8 cellular contexts compared by ENCODE assay signal in the genomic region with DNA sequence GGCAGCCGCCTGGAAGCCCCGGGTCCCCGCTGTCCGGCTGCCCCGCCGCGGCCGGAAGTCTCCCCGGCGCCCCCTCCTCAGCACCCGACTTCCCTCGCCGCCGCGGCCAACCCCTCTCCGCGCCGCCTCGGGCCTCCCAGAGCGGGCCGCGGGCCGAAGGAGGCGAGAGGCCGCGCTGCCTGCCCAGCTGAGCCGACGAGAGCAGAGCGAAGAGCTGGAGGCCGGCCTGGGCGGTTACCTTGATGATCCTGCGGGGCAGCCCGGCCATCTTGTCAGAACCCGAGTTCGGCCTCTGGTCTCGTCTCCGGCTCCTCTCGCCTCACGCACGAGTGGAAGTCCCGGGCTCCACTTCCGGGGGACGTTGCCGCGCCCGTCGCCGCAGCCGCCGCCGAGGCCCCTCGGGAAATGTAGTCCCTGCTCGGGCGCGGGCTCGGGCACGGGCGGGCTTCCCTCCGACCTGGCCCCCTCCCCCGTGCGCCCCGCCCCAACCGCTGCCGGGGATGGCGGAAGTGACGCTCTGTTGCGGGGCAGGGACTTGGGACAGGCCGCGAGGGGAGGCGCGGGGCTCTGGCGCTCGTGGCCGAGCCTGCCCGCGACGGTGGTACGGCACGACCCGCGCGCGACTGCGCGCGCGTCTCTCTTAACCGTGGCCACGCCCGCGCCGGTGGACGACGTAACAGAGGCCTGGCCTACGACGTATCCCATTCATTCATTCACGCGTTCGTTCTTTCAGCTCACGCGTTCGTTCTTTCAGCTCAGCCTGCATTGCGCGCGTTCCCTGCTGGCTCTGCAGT.
A peak's percentile ranks its signal among the peaks of the same experiment; 100 is the strongest.
DNase-seq lines count a peak whose midpoint lies in the region; ATAC-seq and TF ChIP-seq lines count a peak whose summit lies in the region.

A gene with protein sequence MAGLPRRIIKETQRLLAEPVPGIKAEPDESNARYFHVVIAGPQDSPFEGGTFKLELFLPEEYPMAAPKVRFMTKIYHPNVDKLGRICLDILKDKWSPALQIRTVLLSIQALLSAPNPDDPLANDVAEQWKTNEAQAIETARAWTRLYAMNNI (minus strand): TSS at position 331 of the 794 bp plus-strand sequence. CDS start 63 bp downstream, at position 268.

- DNase-seq in NCI-H748 (lab: John Stamatoyannopoulos, UW; ENCODE audit: unreplicated experiment) (peak; percentile 97), cortex of kidney (lab: John Stamatoyannopoulos, UW) (peak; percentile 97), left kidney (ENCODE audit: low read depth, low spot score) (peak; percentile 99)
- peak; percentile 96 for DNase-seq in activated CD4-positive, alpha-beta T cell treated with anti-CD3 and anti-CD28 coated beads, Interleukin-2, amount 50 U/mL, for 1 hour
- DNase-seq in stimulated activated CD4-positive, alpha-beta T cell treated with anti-CD3 and anti-CD28 coated beads, Interleukin-1b, Interleukin-23, amount 100 ng/mL, for 48 hours: peak; percentile 97

- peak; percentile 75 for ATAC-seq in GM19372 (IDR thresholded peaks at IDR 0.05; ENCODE audit: low read depth, unreplicated experiment)
- peak; percentile 76 for ATAC-seq in HG03521 (IDR thresholded peaks at IDR 0.05; ENCODE audit: unreplicated experiment)

- H3K27ac ChIP-seq in C4-2B: peak within 1 kb of the TSS; percentile 94

- no peak for TF ChIP-seq CTCF in C4-2B (conservative IDR thresholded peaks at IDR 0.05)

Comparison
In these comparisons a context has a peak if more than half of its experiments do, and no peak if none do; other contexts are left out.
1. Peak in every context shown above with its lines: DNase-seq, ATAC-seq and H3K27ac ChIP-seq.